ENCODE assay signal across 17 cellular contexts in the genomic region with DNA sequence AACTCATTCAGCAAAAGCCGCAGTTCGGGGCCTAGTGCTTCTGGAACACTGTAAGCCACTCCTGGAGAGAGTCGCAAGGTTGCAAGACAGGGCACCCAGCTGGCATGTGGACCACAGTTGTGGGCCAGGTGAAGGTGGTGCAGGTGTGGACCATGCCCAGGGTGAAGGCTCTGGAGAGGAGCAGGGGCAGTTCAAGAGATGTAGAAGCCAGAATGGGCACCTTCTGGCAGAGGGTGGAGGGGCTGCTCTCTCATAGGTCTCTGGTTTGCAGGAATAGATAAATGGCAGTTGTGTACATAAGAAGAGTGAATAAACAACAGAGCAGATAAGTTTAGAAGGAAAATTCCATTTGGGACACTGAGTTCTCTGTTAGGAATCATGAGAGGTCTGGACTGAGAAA. TPM values are rescaled to one million over a fixed set of nuclear protein-coding genes. Genes with fewer than 3 reads are reported as not detected.
DNase-seq lines count a peak whose midpoint lies in the region; ATAC-seq and TF ChIP-seq lines count a peak whose summit lies in the region.
"Had no signal": no experiment of that assay in that cellular context is flagged by ENCODE, and none has a peak within 500 bp of the region (broad histone marks: within the 10 kb centered on the region; RNA-seq: fewer than 3 reads in every experiment).

No MANE protein-coding gene starts in this region.

- H3K4me1 Mint-ChIP-seq in activated naive CD8-positive, alpha-beta T cell treated with anti-CD3 and anti-CD28 coated beads, Interleukin-2, amount 10 ng/mL, durations not matched to agents 7 days and 5 days: peaks cover 37% of the 10 kb centered on the region
- peaks cover 16% of the 10 kb centered on the region for H3K4me1 Mint-ChIP-seq in activated naive CD8-positive, alpha-beta T cell treated with anti-CD3 and anti-CD28 coated beads, Interleukin-2, amount 50 U/mL, for 24 hours
- H3K4me1 Mint-ChIP-seq in T-helper 17 cell: peaks cover 10% of the 10 kb centered on the region
- peaks cover 21% of the 10 kb centered on the region for H3K4me1 Mint-ChIP-seq in stimulated activated effector memory CD8-positive, alpha-beta T cell treated with anti-CD3 and anti-CD28 coated beads, Interleukin-12 subunit alpha, Interleukin-12 subunit beta, amount 100 ng/mL, for 72 hours
- H3K4me1 Mint-ChIP-seq: H9 had no signal

- no peak for TF ChIP-seq EP300 in stomach (IDR thresholded peaks at IDR 0.05)

- H3K9me3 ChIP-seq in T-helper 17 cell (ENCODE audit: control insufficient read depth, low read length, poor library complexity, severe bottlenecking) (no peaks in the 10 kb centered on the region), stomach (no peaks in the 10 kb centered on the region)

- peak overlapping the region; percentile 6 for H3K4me3 Mint-ChIP-seq in activated naive CD8-positive, alpha-beta T cell treated with anti-CD3 and anti-CD28 coated beads, Interleukin-2, amount 10 ng/mL, durations not matched to agents 7 days and 5 days
- no peak overlapping the region for H3K4me3 Mint-ChIP-seq in activated naive CD8-positive, alpha-beta T cell treated with anti-CD3 and anti-CD28 coated beads, Interleukin-2, amount 50 U/mL, for 24 hours
- H3K4me3 Mint-ChIP-seq in T-helper 17 cell: peak overlapping the region; percentile 9
- H3K4me3 Mint-ChIP-seq in stimulated activated effector memory CD8-positive, alpha-beta T cell treated with anti-CD3 and anti-CD28 coated beads, Interleukin-12 subunit alpha, Interleukin-12 subunit beta, amount 100 ng/mL, for 72 hours: no peak overlapping the region
- H3K4me3 Mint-ChIP-seq: CD14-positive monocyte; CD8-positive, alpha-beta memory T cell; H9 had no signal

- intact Hi-C loops in stomach (cut with DNase I; ENCODE audit: low total_unique reads): no loop called here

- H3K36me3 Mint-ChIP-seq in activated naive CD8-positive, alpha-beta T cell treated with anti-CD3 and anti-CD28 coated beads, Interleukin-2, amount 10 ng/mL, durations not matched to agents 7 days and 5 days: peaks cover 9% of the 10 kb centered on the region
- H3K36me3 Mint-ChIP-seq in activated naive CD8-positive, alpha-beta T cell treated with anti-CD3 and anti-CD28 coated beads, Interleukin-2, amount 50 U/mL, for 24 hours (ENCODE audit: low read depth): peaks cover 4% of the 10 kb centered on the region
- no peaks in the 10 kb centered on the region for H3K36me3 Mint-ChIP-seq in T-helper 17 cell (ENCODE audit: low read depth)
- H3K36me3 Mint-ChIP-seq in stimulated activated effector memory CD8-positive, alpha-beta T cell treated with anti-CD3 and anti-CD28 coated beads, Interleukin-12 subunit alpha, Interleukin-12 subunit beta, amount 100 ng/mL, for 72 hours: peaks cover 22% of the 10 kb centered on the region
- H3K36me3 Mint-ChIP-seq: CD14-positive monocyte had no signal

- ATAC-seq in activated naive CD8-positive, alpha-beta T cell treated with anti-CD3 and anti-CD28 coated beads, Interleukin-2, amount 10 ng/mL, durations not matched to agents 7 days and 5 days (ENCODE audit: low read depth): no peak
- no peak for ATAC-seq in activated naive CD8-positive, alpha-beta T cell treated with anti-CD3 and anti-CD28 coated beads, Interleukin-2, amount 50 U/mL, for 24 hours
- ATAC-seq in T-helper 17 cell: no peak
- ATAC-seq in stimulated activated effector memory CD8-positive, alpha-beta T cell treated with anti-CD3 and anti-CD28 coated beads, Interleukin-12 subunit alpha, Interleukin-12 subunit beta, amount 100 ng/mL, for 72 hours: no peak
- ATAC-seq in HG03342 (IDR thresholded peaks at IDR 0.05; ENCODE audit: unreplicated experiment): no peak
- ATAC-seq in HG03025 (IDR thresholded peaks at IDR 0.05; ENCODE audit: low FRiP score, unreplicated experiment): no peak

- H3K36me3 ChIP-seq in stomach: no peaks in the 10 kb centered on the region

- DNase-seq in activated naive CD8-positive, alpha-beta T cell treated with anti-CD3 and anti-CD28 coated beads, Interleukin-2, amount 10 ng/mL, durations not matched to agents 7 days and 5 days: no peak
- no peak for DNase-seq in activated naive CD8-positive, alpha-beta T cell treated with anti-CD3 and anti-CD28 coated beads, Interleukin-2, amount 50 U/mL, for 24 hours
- DNase-seq in T-helper 17 cell: no peak
- DNase-seq in stimulated activated effector memory CD8-positive, alpha-beta T cell treated with anti-CD3 and anti-CD28 coated beads, Interleukin-12 subunit alpha, Interleukin-12 subunit beta, amount 100 ng/mL, for 72 hours (ENCODE audit: low spot score in 2 of 2): no peak
- no peak for DNase-seq in SIG-M5 treated with dmso at 0.1 percent for 504 hours (lab: John Stamatoyannopoulos, UW; ENCODE audit: unreplicated experiment)
- DNase-seq in stomach: no peak
- DNase-seq: CD8-positive, alpha-beta memory T cell; DMS 273 treated with DMSO at 0.1 percent for 48 hours; GM23248; H9; KBM-7 had no signal

- H3K27me3 Mint-ChIP-seq in activated naive CD8-positive, alpha-beta T cell treated with anti-CD3 and anti-CD28 coated beads, Interleukin-2, amount 10 ng/mL, durations not matched to agents 7 days and 5 days: no peaks in the 10 kb centered on the region
- no peaks in the 10 kb centered on the region for H3K27me3 Mint-ChIP-seq in activated naive CD8-positive, alpha-beta T cell treated with anti-CD3 and anti-CD28 coated beads, Interleukin-2, amount 50 U/mL, for 24 hours
- no peaks in the 10 kb centered on the region for H3K27me3 Mint-ChIP-seq in T-helper 17 cell
- H3K27me3 Mint-ChIP-seq: CD8-positive, alpha-beta memory T cell had no signal

- no peak overlapping the region for H3K4me3 ChIP-seq in stomach
- H3K4me3 ChIP-seq: GM12878, GM23248 had no signal

- TF ChIP-seq POLR2A in stomach (IDR thresholded peaks at IDR 0.05): no peak

- H3K27ac ChIP-seq in stomach: no peak overlapping the region
- H3K27ac ChIP-seq: 22Rv1, GM23248 had no signal

- POLR2A ChIA-PET in activated naive CD8-positive, alpha-beta T cell treated with anti-CD3 and anti-CD28 coated beads, Interleukin-2, amount 10 ng/mL, durations not matched to agents 7 days and 5 days (lab: Charles Lee): no interaction called here

- WGBS in stomach, 5 donors: 87 to 98% (median 93%) methylated on average over 3 of the region's 3 CpGs

- no peak for TF ChIP-seq CTCF in stomach (IDR thresholded peaks at IDR 0.05)

- H3K9me3 Mint-ChIP-seq in activated naive CD8-positive, alpha-beta T cell treated with anti-CD3 and anti-CD28 coated beads, Interleukin-2, amount 10 ng/mL, durations not matched to agents 7 days and 5 days: peaks cover 5% of the 10 kb centered on the region
- H3K9me3 Mint-ChIP-seq in activated naive CD8-positive, alpha-beta T cell treated with anti-CD3 and anti-CD28 coated beads, Interleukin-2, amount 50 U/mL, for 24 hours: no peaks in the 10 kb centered on the region
- H3K9me3 Mint-ChIP-seq in stimulated activated effector memory CD8-positive, alpha-beta T cell treated with anti-CD3 and anti-CD28 coated beads, Interleukin-12 subunit alpha, Interleukin-12 subunit beta, amount 100 ng/mL, for 72 hours: no peaks in the 10 kb centered on the region
- H3K9me3 Mint-ChIP-seq: H9 had no signal

- H3K27me3 ChIP-seq in stomach: no peaks in the 10 kb centered on the region

- no peaks in the 10 kb centered on the region for H3K4me1 ChIP-seq in stomach

- peak overlapping the region; percentile 27 for H3K27ac Mint-ChIP-seq in activated naive CD8-positive, alpha-beta T cell treated with anti-CD3 and anti-CD28 coated beads, Interleukin-2, amount 10 ng/mL, durations not matched to agents 7 days and 5 days
- H3K27ac Mint-ChIP-seq in activated naive CD8-positive, alpha-beta T cell treated with anti-CD3 and anti-CD28 coated beads, Interleukin-2, amount 50 U/mL, for 24 hours: no peak overlapping the region
- peak overlapping the region; percentile 69 for H3K27ac Mint-ChIP-seq in T-helper 17 cell
- H3K27ac Mint-ChIP-seq in stimulated activated effector memory CD8-positive, alpha-beta T cell treated with anti-CD3 and anti-CD28 coated beads, Interleukin-12 subunit alpha, Interleukin-12 subunit beta, amount 100 ng/mL, for 72 hours: peak overlapping the region; percentile 76
- H3K27ac Mint-ChIP-seq: H9 had no signal

RNA-seq across cellular contexts. Expression of gene TNIP3, which starts 38.6 kb away (rescaled TPM):
- total RNA-seq in activated naive CD8-positive, alpha-beta T cell treated with anti-CD3 and anti-CD28 coated beads, Interleukin-2, amount 10 ng/mL, durations not matched to agents 7 days and 5 days: 1 to 10 TPM; 3.0 to 3.8 TPM
- total RNA-seq in T-helper 17 cell: under 1 TPM; 0.12 to 0.47 TPM
- total RNA-seq in stomach: 1 to 10 TPM in 2 of 5 donors, under 1 TPM in 1, not detected in 2; 0.37 to 5.1 (median 1.8) TPM
- 1 to 10 TPM in 1 of 3 donors, under 1 TPM in 2; 0.12 to 1.1 (median 0.40) TPM for polyA plus RNA-seq in stomach
- total RNA-seq: G401, H9 had no signal

RNA-seq across cellular contexts. Expression of gene NDNF, which starts 53.2 kb away (rescaled TPM):
- under 1 TPM; 0.11 to 0.17 TPM for total RNA-seq in activated naive CD8-positive, alpha-beta T cell treated with anti-CD3 and anti-CD28 coated beads, Interleukin-2, amount 10 ng/mL, durations not matched to agents 7 days and 5 days
- not detected for total RNA-seq in T-helper 17 cell
- total RNA-seq in stomach: 1 to 10 TPM in 4 of 5 donors, under 1 TPM in 1; 0.89 to 8.1 (median 4.8) TPM
- 1 to 10 TPM in 2 of 3 donors, under 1 TPM in 1; 0.68 to 2.6 (median 1.4) TPM for polyA plus RNA-seq in stomach
- total RNA-seq: G401 had no signal
- polyA plus RNA-seq: CD14-positive monocyte; CD8-positive, alpha-beta memory T cell; GM12878 had no signal

Comparison
In these comparisons a context has a peak if more than half of its experiments do, and no peak if none do; other contexts are left out.
1. H3K4me3 Mint-ChIP-seq: peak in activated naive CD8-positive, alpha-beta T cell treated with anti-CD3 and anti-CD28 coated beads, Interleukin-2, amount 10 ng/mL, durations not matched to agents 7 days and 5 days (single experiment) and T-helper 17 cell (single experiment); none in activated naive CD8-positive, alpha-beta T cell treated with anti-CD3 and anti-CD28 coated beads, Interleukin-2, amount 50 U/mL, for 24 hours (single experiment) and stimulated activated effector memory CD8-positive, alpha-beta T cell treated with anti-CD3 and anti-CD28 coated beads, Interleukin-12 subunit alpha, Interleukin-12 subunit beta, amount 100 ng/mL, for 72 hours (single experiment).